Comparison of ENCODE assay signal across 30 cellular contexts in genomic region chr6:128557086-128557485, GRCh38.
"Had no signal": no experiment of that assay in that cellular context is flagged by ENCODE, and none has a peak within 500 bp of the region (broad histone marks: within the 10 kb centered on the region; RNA-seq: fewer than 3 reads in every experiment).

No MANE protein-coding gene starts in this region.

- DNase-seq: activated CD4-positive, alpha-beta T cell treated with anti-CD3 and anti-CD28 coated beads for 36 hours; activated CD4-positive, alpha-beta T cell treated with anti-CD3 and anti-CD28 coated beads, Interleukin-2, amount 10 ng/mL, durations not matched to agents 7 days and 5 days; activated CD4-positive, alpha-beta T cell treated with anti-CD3 and anti-CD28 coated beads, Interleukin-2, amount 50 U/mL, for 48 hours; activated CD8-positive, alpha-beta T cell treated with anti-CD3 and anti-CD28 coated beads, Interleukin-2, amount 10 ng/mL, durations not matched to agents 7 days and 5 days; activated gamma-delta T cell treated with Interleukin-2 at 50 U/mL for 16 hours; activated naive CD4-positive, alpha-beta T cell treated with anti-CD3 and anti-CD28 coated beads for 36 hours; activated T-cell treated with anti-CD3 and anti-CD28 coated beads, Interleukin-2, amount 50 U/mL, for 24 hours; adrenal gland; anterior cingulate cortex; brain microvascular endothelial cell; NCI-H1092 treated with DMSO at 0.1 percent for 48 hours; NCI-H1417; NCI-H146; NCI-H187 treated with DMSO at 0.1 percent for 48 hours; NCI-H2081; NCI-H345; NCI-H524 treated with DMSO at 0.1 percent for 48 hours; NK-92 treated with Interleukin-12 subunit alpha and Interleukin-12 subunit beta, amount 100 ng/mL, for 24 hours; PC-3; Peyer's patch; RPMI8226; SHP77 treated with DMSO at 0.1 percent for 48 hours; SK-N-SH had no signal

- H3K4me1 Mint-ChIP-seq: activated CD4-positive, alpha-beta T cell treated with anti-CD3 and anti-CD28 coated beads for 36 hours; activated CD4-positive, alpha-beta T cell treated with anti-CD3 and anti-CD28 coated beads, Interleukin-2, amount 10 ng/mL, durations not matched to agents 7 days and 5 days had no signal

- H3K4me3 ChIP-seq: adrenal gland, K562, Peyer's patch, SJSA1 had no signal

- H3K9me3 Mint-ChIP-seq: activated CD4-positive, alpha-beta T cell treated with anti-CD3 and anti-CD28 coated beads, Interleukin-2, amount 10 ng/mL, durations not matched to agents 7 days and 5 days; activated naive CD4-positive, alpha-beta T cell treated with anti-CD3 and anti-CD28 coated beads for 36 hours; activated naive CD4-positive, alpha-beta T cell treated with anti-CD3 and anti-CD28 coated beads, Interleukin-2, amount 50 U/mL, for 72 hours; activated T-cell treated with anti-CD3 and anti-CD28 coated beads, Interleukin-2, amount 50 U/mL, for 24 hours; activated T-helper 1 cell treated with anti-CD3 and anti-CD28 coated beads, Interleukin-12 subunit alpha, Interleukin-12 subunit beta, Interleukin-2, Interleukin-4 antibody, amounts not matched to agents 30 ng/mL and 10 ng/mL and 1 ng/mL, durations not matched to agents 14 hours and 24 hours and 36 hours; T-helper 1 cell treated with Interleukin-12 subunit alpha and Interleukin-12 subunit beta and Interleukin-4 antibody, amounts not matched to agents 30 μg/mL and 1 μg/mL, for 36 hours; T-helper 2 cell treated with Interferon-gamma antibody and Interleukin-4, amounts not matched to agents 5 μg/mL and 100 μg/mL, for 36 hours had no signal

- H3K4me3 Mint-ChIP-seq: activated CD4-positive, alpha-beta T cell treated with anti-CD3 and anti-CD28 coated beads for 36 hours; activated CD4-positive, alpha-beta T cell treated with anti-CD3 and anti-CD28 coated beads, Interleukin-2, amount 10 ng/mL, durations not matched to agents 7 days and 5 days; activated CD8-positive, alpha-beta T cell treated with anti-CD3 and anti-CD28 coated beads, Interleukin-2, amount 10 ng/mL, durations not matched to agents 7 days and 5 days; activated naive CD4-positive, alpha-beta T cell treated with anti-CD3 and anti-CD28 coated beads for 36 hours; activated T-cell treated with anti-CD3 and anti-CD28 coated beads, Interleukin-2, amount 50 U/mL, for 24 hours; activated T-helper 1 cell treated with anti-CD3 and anti-CD28 coated beads, Interleukin-12 subunit alpha, Interleukin-12 subunit beta, Interleukin-2, Interleukin-4 antibody, amounts not matched to agents 30 ng/mL and 10 ng/mL and 1 ng/mL, durations not matched to agents 14 hours and 24 hours and 36 hours; T-helper 1 cell treated with Interleukin-12 subunit alpha and Interleukin-12 subunit beta and Interleukin-4 antibody, amounts not matched to agents 30 μg/mL and 1 μg/mL, for 36 hours; T-helper 2 cell treated with Interferon-gamma antibody and Interleukin-4, amounts not matched to agents 5 μg/mL and 100 μg/mL, for 36 hours had no signal

- FAIRE-seq: K562, TTC549 had no signal

- H3K36me3 Mint-ChIP-seq: activated naive CD4-positive, alpha-beta T cell treated with anti-CD3 and anti-CD28 coated beads, Interleukin-2, amount 50 U/mL, for 72 hours had no signal

- H3K27ac Mint-ChIP-seq: activated CD4-positive, alpha-beta T cell treated with anti-CD3 and anti-CD28 coated beads for 36 hours; activated CD4-positive, alpha-beta T cell treated with anti-CD3 and anti-CD28 coated beads, Interleukin-2, amount 10 ng/mL, durations not matched to agents 7 days and 5 days; activated CD8-positive, alpha-beta T cell treated with anti-CD3 and anti-CD28 coated beads, Interleukin-2, amount 10 ng/mL, durations not matched to agents 7 days and 5 days; activated naive CD4-positive, alpha-beta T cell treated with anti-CD3 and anti-CD28 coated beads for 36 hours; activated naive CD4-positive, alpha-beta T cell treated with anti-CD3 and anti-CD28 coated beads, Interleukin-2, amount 50 U/mL, for 72 hours; activated T-cell treated with anti-CD3 and anti-CD28 coated beads, Interleukin-2, amount 50 U/mL, for 24 hours; activated T-helper 1 cell treated with anti-CD3 and anti-CD28 coated beads, Interleukin-12 subunit alpha, Interleukin-12 subunit beta, Interleukin-2, Interleukin-4 antibody, amounts not matched to agents 30 ng/mL and 10 ng/mL and 1 ng/mL, durations not matched to agents 14 hours and 24 hours and 36 hours; T-helper 1 cell treated with Interleukin-12 subunit alpha and Interleukin-12 subunit beta and Interleukin-4 antibody, amounts not matched to agents 30 μg/mL and 1 μg/mL, for 36 hours; T-helper 2 cell treated with Interferon-gamma antibody and Interleukin-4, amounts not matched to agents 5 μg/mL and 100 μg/mL, for 36 hours had no signal
